Comparison of ENCODE assay signal across 9 cellular contexts in genomic region chr11:45806937-45807791, GRCh38. TPM values are rescaled to one million over a fixed set of nuclear protein-coding genes. Genes with fewer than 3 reads are reported as not detected.
DNase-seq lines count a peak whose midpoint lies in the region; ATAC-seq, FAIRE-seq and TF ChIP-seq lines count a peak whose summit lies in the region.
"Had no signal": no experiment of that assay in that cellular context is flagged by ENCODE, and none has a peak within 500 bp of the region (broad histone marks: within the 10 kb centered on the region; RNA-seq: fewer than 3 reads in every experiment).

No MANE protein-coding gene starts in this region.

- peaks cover 68% of the 10 kb centered on the region for H3K4me1 ChIP-seq in left ventricle myocardium inferior
- peaks cover 0 to 41% of the 10 kb centered on the region in 2 donors for H3K4me1 ChIP-seq in right atrium auricular region
- peaks cover 24% of the 10 kb centered on the region for H3K4me1 ChIP-seq in keratinocyte (ENCODE audit: control insufficient read depth, extremely low read depth, insufficient read depth, low read length)

- peak overlapping the region; percentile 88 for H3K4me3 ChIP-seq in left ventricle myocardium inferior
- H3K4me3 ChIP-seq in right atrium auricular region = peak overlapping the region in 1 of 2 donors; percentile 83
- H3K4me3 ChIP-seq in keratinocyte (ENCODE audit: control insufficient read depth in 2 of 3, extremely low read depth in 1 of 3, insufficient read depth in 2 of 3, low read depth in 1 of 3, low read length in 3 of 3) = peak overlapping the region; percentile 54 to 95 (median 91)

- no peaks in the 10 kb centered on the region for H3K27me3 ChIP-seq in left ventricle myocardium inferior (ENCODE audit: low read depth)
- H3K27me3 ChIP-seq in right atrium auricular region = no peaks in the 10 kb centered on the region
- H3K27me3 ChIP-seq in keratinocyte (ENCODE audit: control insufficient read depth, extremely low read depth, insufficient read depth, low read length) = no peaks in the 10 kb centered on the region

- H3K79me2 ChIP-seq in keratinocyte (ENCODE audit: control insufficient read depth, insufficient read depth, low read length) = peaks cover 27% of the 10 kb centered on the region

- H3K9ac ChIP-seq in keratinocyte (ENCODE audit: control insufficient read depth, extremely low read depth, insufficient read depth, low read length) = no peak overlapping the region

- TF ChIP-seq CTCF in left ventricle myocardium inferior (IDR thresholded peaks at IDR 0.05; ENCODE audit: borderline replicate concordance) (no peak), right atrium auricular region (IDR thresholded peaks at IDR 0.05) (no peak), keratinocyte (optimal IDR thresholded peaks at IDR 0.05 in 1 of 3, IDR thresholded peaks at IDR 0.05 in 1 of 3, conservative IDR thresholded peaks at IDR 0.05 in 1 of 3; ENCODE audit: extremely low read depth in 1 of 3, insufficient read depth in 2 of 3, low read length in 3 of 3) (no peak)

- no peak for FAIRE-seq in keratinocyte (lab: Jason Lieb, UNC)

- dilution Hi-C loops in keratinocyte (cut with MboI; ENCODE audit: extremely low pct_ligation_motif_present, low sequenced_read_pairs) = no loop called here

- H3K9me1 ChIP-seq in keratinocyte (ENCODE audit: control insufficient read depth, extremely low read depth, insufficient read depth, low read length) = peaks cover 2% of the 10 kb centered on the region

- H3K36me3 ChIP-seq in left ventricle myocardium inferior = peaks cover 41% of the 10 kb centered on the region
- H3K36me3 ChIP-seq in right atrium auricular region = peaks cover 24% of the 10 kb centered on the region
- H3K36me3 ChIP-seq in keratinocyte (ENCODE audit: control insufficient read depth in 2 of 2, extremely low read depth in 1 of 2, insufficient read depth in 2 of 2, low read length in 2 of 2) = peaks cover 16% of the 10 kb centered on the region in 2 experiments

- intact Hi-C loops in left ventricle myocardium inferior (cut with micrococcal nuclease) = no loop called here

- peaks cover 4% of the 10 kb centered on the region for H4K20me1 ChIP-seq in keratinocyte (ENCODE audit: control insufficient read depth, extremely low read depth, insufficient read depth, low read length)

- H3K36me3 Mint-ChIP-seq in activated CD8-positive, alpha-beta memory T cell treated with anti-CD3 and anti-CD28 coated beads, Interleukin-2, amount 10 ng/mL, durations not matched to agents 7 days and 5 days = peaks cover 17% of the 10 kb centered on the region

- H3K9me3 Mint-ChIP-seq in activated CD8-positive, alpha-beta memory T cell treated with anti-CD3 and anti-CD28 coated beads, Interleukin-2, amount 10 ng/mL, durations not matched to agents 7 days and 5 days (ENCODE audit: low read depth) = no peaks in the 10 kb centered on the region

- CTCF ChIA-PET in activated CD8-positive, alpha-beta memory T cell treated with anti-CD3 and anti-CD28 coated beads, Interleukin-2, amount 10 ng/mL, durations not matched to agents 7 days and 5 days (lab: Charles Lee) = interaction anchor here (1.1 to 1.6 kb wide), 4 partner anchors 22 to 39 kb away, joined by 3 to 9 read pairs (median 6); no protein-coding TSS in a partner anchor

- no peak overlapping the region for H3K27ac Mint-ChIP-seq in activated CD8-positive, alpha-beta memory T cell treated with anti-CD3 and anti-CD28 coated beads, Interleukin-2, amount 10 ng/mL, durations not matched to agents 7 days and 5 days

- peak overlapping the region; percentile 88 for H3K4me3 Mint-ChIP-seq in activated CD8-positive, alpha-beta memory T cell treated with anti-CD3 and anti-CD28 coated beads, Interleukin-2, amount 10 ng/mL, durations not matched to agents 7 days and 5 days

- H3K27ac ChIP-seq in left ventricle myocardium inferior (replicated peaks) (no peak overlapping the region), right atrium auricular region (no peak overlapping the region), keratinocyte (ENCODE audit: control insufficient read depth, insufficient read depth, low read length) (no peak overlapping the region)

- no peak for DNase-seq in left ventricle myocardium inferior
- DNase-seq in right atrium auricular region (ENCODE audit: low spot score) = no peak
- DNase-seq in activated CD8-positive, alpha-beta memory T cell treated with anti-CD3 and anti-CD28 coated beads, Interleukin-2, amount 10 ng/mL, durations not matched to agents 7 days and 5 days = no peak
- DNase-seq in keratinocyte (ENCODE audit: low read depth, low spot score) = no peak
- DNase-seq in COR-L47 (lab: John Stamatoyannopoulos, UW) = no peak
- no peak for DNase-seq in NCI-H345 (lab: John Stamatoyannopoulos, UW)
- DNase-seq in NCI-H1092 (lab: John Stamatoyannopoulos, UW) = no peak
- no peak for DNase-seq in NK-92 (lab: John Stamatoyannopoulos, UW; ENCODE audit: unreplicated experiment)
- DNase-seq: KG1 had no signal

- H3K27me3 Mint-ChIP-seq in activated CD8-positive, alpha-beta memory T cell treated with anti-CD3 and anti-CD28 coated beads, Interleukin-2, amount 10 ng/mL, durations not matched to agents 7 days and 5 days = no peaks in the 10 kb centered on the region

- H3K4me2 ChIP-seq in keratinocyte (ENCODE audit: control insufficient read depth, extremely low read depth, insufficient read depth, low read depth, low read length) = peak overlapping the region; percentile 98

- no peak for ATAC-seq in activated CD8-positive, alpha-beta memory T cell treated with anti-CD3 and anti-CD28 coated beads, Interleukin-2, amount 10 ng/mL, durations not matched to agents 7 days and 5 days

- no peaks in the 10 kb centered on the region for H3K9me3 ChIP-seq in left ventricle myocardium inferior (replicated peaks)
- no peaks in the 10 kb centered on the region for H3K9me3 ChIP-seq in right atrium auricular region
- H3K9me3 ChIP-seq in keratinocyte (ENCODE audit: control insufficient read depth, low read depth, low read length) = no peaks in the 10 kb centered on the region

- no peak overlapping the region for H2AFZ ChIP-seq in keratinocyte (ENCODE audit: control insufficient read depth, low read length)

- H3K4me1 Mint-ChIP-seq in activated CD8-positive, alpha-beta memory T cell treated with anti-CD3 and anti-CD28 coated beads, Interleukin-2, amount 10 ng/mL, durations not matched to agents 7 days and 5 days = peaks cover 44% of the 10 kb centered on the region

RNA-seq across cellular contexts. Expression of gene SLC35C1, which starts 2.2 kb away (rescaled TPM):
- total RNA-seq in left ventricle myocardium inferior = 5.7 TPM
- total RNA-seq in right atrium auricular region = 10 to 100 TPM in 1 of 2 donors, 1 to 10 TPM in 1; 5.2 to 11.6 TPM
- total RNA-seq in activated CD8-positive, alpha-beta memory T cell treated with anti-CD3 and anti-CD28 coated beads, Interleukin-2, amount 10 ng/mL, durations not matched to agents 7 days and 5 days = 10 to 100 TPM; 15.2 to 15.7 TPM
- 4.9 to 8.4 TPM (median 6.2 TPM) in 3 replicates for polyA plus RNA-seq in keratinocyte
- 2.2 TPM for polyA plus RNA-seq in keratinocyte (2011; ENCODE audit: low read depth)
- 6.2 and 12.6 TPM in 2 replicates for polyA plus RNA-seq in keratinocyte (2011; cell fraction: cytosol; rRNA removed)
- polyA plus RNA-seq in keratinocyte (2011; cell fraction: nucleus; rRNA removed) = 11.4 and 15.7 TPM in 2 replicates
- polyA plus RNA-seq in keratinocyte (2012; ENCODE audit: low replicate concordance) = 7.6 and 18.7 TPM in 2 replicates
- 5.3 to 23.3 TPM (median 9.3 TPM) in 3 replicates for polyA minus RNA-seq in keratinocyte
- 26.9 TPM for polyA minus RNA-seq in keratinocyte (2011; cell fraction: cytosol; rRNA and poly(A)+ RNA removed)
- polyA minus RNA-seq in keratinocyte (2011; cell fraction: nucleus; rRNA and poly(A)+ RNA removed) = 17.1 and 20.6 TPM in 2 replicates

RNA-seq across cellular contexts. Expression of gene CRY2, which starts 40.1 kb away (rescaled TPM):
- total RNA-seq in left ventricle myocardium inferior = 62.2 TPM
- total RNA-seq in right atrium auricular region = 10 to 100 TPM; 43.0 to 62.9 TPM
- 10 to 100 TPM; 22.5 to 23.3 TPM for total RNA-seq in activated CD8-positive, alpha-beta memory T cell treated with anti-CD3 and anti-CD28 coated beads, Interleukin-2, amount 10 ng/mL, durations not matched to agents 7 days and 5 days
- 7.2 to 8.9 TPM (median 7.9 TPM) in 3 replicates for polyA plus RNA-seq in keratinocyte
- 9.4 TPM for polyA plus RNA-seq in keratinocyte (2011; ENCODE audit: low read depth)
- polyA plus RNA-seq in keratinocyte (2011; cell fraction: cytosol; rRNA removed) = 3.9 and 4.9 TPM in 2 replicates
- 20.2 and 24.0 TPM in 2 replicates for polyA plus RNA-seq in keratinocyte (2011; cell fraction: nucleus; rRNA removed)
- polyA plus RNA-seq in keratinocyte (2012; ENCODE audit: low replicate concordance) = 5.7 and 8.1 TPM in 2 replicates
- 16.9 to 18.6 TPM (median 17.4 TPM) in 3 replicates for polyA minus RNA-seq in keratinocyte
- polyA minus RNA-seq in keratinocyte (2011; cell fraction: cytosol; rRNA and poly(A)+ RNA removed) = 8.4 TPM
- 9.6 and 16.1 TPM in 2 replicates for polyA minus RNA-seq in keratinocyte (2011; cell fraction: nucleus; rRNA and poly(A)+ RNA removed)
